1 cellular context compared by ENCODE assay signal in genomic region chr2:164840458-164840929, GRCh38.
TF ChIP-seq lines count a peak whose summit lies in the region.

No MANE protein-coding gene starts in this region.

TF ChIP-seq in IMR-90, 13 proteins besides CTCF, POLR2A, EP300 and RAD21 (continued from another document):
- no peak for TF ChIP-seq USF2 (IDR thresholded peaks at IDR 0.05; ENCODE audit: low read depth, low read length)
